ENCODE assay signal across 18 cellular contexts in the genomic region with DNA sequence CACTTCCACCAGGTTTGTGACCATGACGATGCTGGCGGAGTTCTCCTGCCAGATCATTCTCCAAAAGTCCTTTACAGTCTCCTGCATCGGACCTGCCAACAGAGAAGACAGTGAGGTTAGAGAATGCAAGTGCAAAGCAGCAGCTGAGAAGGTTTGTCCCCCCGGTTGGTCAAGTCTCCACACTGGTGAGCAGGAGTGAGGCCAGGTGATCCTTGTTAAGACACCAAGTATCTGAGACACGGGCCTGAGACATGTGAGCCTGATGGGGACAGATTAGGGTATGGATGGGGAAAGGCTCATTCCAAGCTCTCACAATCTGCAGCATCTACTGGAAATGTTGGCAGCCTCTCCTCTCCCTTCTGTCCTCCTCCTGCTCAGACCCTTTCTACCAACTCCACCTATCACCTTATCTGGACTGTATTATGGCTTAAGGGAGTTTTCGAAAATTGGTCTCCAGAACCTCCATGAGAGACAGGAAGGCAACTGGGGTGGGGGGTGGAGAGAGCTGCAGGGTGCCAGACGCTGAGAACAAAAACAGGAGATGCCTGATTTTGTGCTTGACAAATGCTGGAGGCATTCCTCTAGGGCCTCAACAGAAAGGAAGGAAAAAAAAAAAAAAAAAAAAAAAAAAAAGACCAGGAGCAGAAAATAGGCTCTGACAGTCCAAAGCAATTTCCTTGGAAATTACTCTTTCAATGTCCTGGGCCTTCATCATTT.
DNase-seq lines count a peak whose midpoint lies in the region; ATAC-seq, FAIRE-seq and TF ChIP-seq lines count a peak whose summit lies in the region.
"Had no signal": no experiment of that assay in that cellular context is flagged by ENCODE, and none has a peak within 500 bp of the region (broad histone marks: within the 10 kb centered on the region; RNA-seq: fewer than 3 reads in every experiment).

No MANE protein-coding gene starts in this region.

- POLR2A ChIA-PET in H1 (lab: Charles Lee; ENCODE audit: partially characterized antibody), result no interaction called here

- H3K36me3 ChIP-seq in H1 (ENCODE audit: control insufficient read depth in 2 of 4, insufficient read depth in 4 of 4, low read length in 3 of 4), result no peaks in the 10 kb centered on the region
- H3K36me3 ChIP-seq in mesendoderm (ENCODE audit: control insufficient read depth, insufficient read depth, low read length), result no peaks in the 10 kb centered on the region
- no peaks in the 10 kb centered on the region for H3K36me3 ChIP-seq in spleen
- H3K36me3 ChIP-seq in GM23338 (ENCODE audit: insufficient read depth), result no peaks in the 10 kb centered on the region; the same call in 1 of the 2 replicates
- H3K36me3 ChIP-seq in prostate gland, result no peaks in the 10 kb centered on the region
- H3K36me3 ChIP-seq: BLaER1, HAP-1 had no signal

- TF ChIP-seq CTCF in H1 (IDR thresholded peaks at IDR 0.05; ENCODE audit: control extremely low read depth in 1 of 3, insufficient read depth in 1 of 3, low read depth in 1 of 3, low read length in 3 of 3), result no peak
- TF ChIP-seq CTCF in spleen (IDR thresholded peaks at IDR 0.05 in 8 of 11, conservative IDR thresholded peaks at IDR 0.05 in 3 of 11), result no peak
- no peak for TF ChIP-seq CTCF in GM23338 (conservative IDR thresholded peaks at IDR 0.05; ENCODE audit: low read depth in 2 of 2)
- no peak for TF ChIP-seq CTCF in prostate gland (IDR thresholded peaks at IDR 0.05)

- H3K9me3 ChIP-seq in H1 (ENCODE audit: insufficient read depth in 2 of 2, low read depth in 1 of 2, low read length in 1 of 2) (no peaks in the 10 kb centered on the region), spleen (no peaks in the 10 kb centered on the region), prostate gland (no peaks in the 10 kb centered on the region)
- H3K9me3 ChIP-seq: A549, BLaER1, HAP-1 had no signal

- TF ChIP-seq RAD21 in H1 (IDR thresholded peaks at IDR 0.05 in 1 of 2, conservative IDR thresholded peaks at IDR 0.05 in 1 of 2; ENCODE audit: low read depth in 2 of 2, low read length in 2 of 2), result no peak

- H3K27ac Mint-ChIP-seq in GM23338, result no peak overlapping the region
- H3K27ac Mint-ChIP-seq: CD14-positive monocyte; CD4-positive, alpha-beta memory T cell had no signal

- no peaks in the 10 kb centered on the region for H3K4me1 Mint-ChIP-seq in GM23338
- H3K4me1 Mint-ChIP-seq: CD14-positive monocyte; CD4-positive, alpha-beta memory T cell had no signal

- H3K9ac ChIP-seq in H1 (replicated peaks in 1 of 4; ENCODE audit: extremely low read depth in 1 of 4, low read depth in 3 of 4, low read length in 3 of 4) (no peak overlapping the region), mesendoderm (ENCODE audit: low read length) (no peak overlapping the region)
- H3K9ac ChIP-seq: BLaER1 had no signal

- H3K4me2 ChIP-seq in H1 (ENCODE audit: insufficient read depth in 1 of 2, low read depth in 2 of 2, low read length in 2 of 2), result peak overlapping the region in 1 of 2 experiments; percentile 32; a peak in 2 of 4 replicates
- H3K4me2 ChIP-seq in mesendoderm (ENCODE audit: low read length), result no peak overlapping the region
- no peak overlapping the region for H3K4me2 ChIP-seq in GM23338
- H3K4me2 ChIP-seq: A549, BLaER1 had no signal

- no peaks in the 10 kb centered on the region for H3K79me2 ChIP-seq in H1 (ENCODE audit: control insufficient read depth in 1 of 2, insufficient read depth in 2 of 2, low read length in 2 of 2)
- H3K79me2 ChIP-seq in mesendoderm (ENCODE audit: control insufficient read depth, insufficient read depth, low read length), result no peaks in the 10 kb centered on the region
- no peaks in the 10 kb centered on the region for H3K79me2 ChIP-seq in GM23338 (replicated peaks; ENCODE audit: insufficient read depth)

- no peak overlapping the region for H3K14ac ChIP-seq in H1 (ENCODE audit: insufficient read length)

- ATAC-seq in Right ventricle myocardium inferior (no peak), GM23338 (no peak)
- ATAC-seq: A549 had no signal

- H2AK5ac ChIP-seq in H1 (ENCODE audit: low read depth, low read length), result no peak overlapping the region
- H2AK5ac ChIP-seq in mesendoderm (ENCODE audit: low read length), result peak overlapping the region; percentile 43

- H3K4me3 ChIP-seq in H1 (ENCODE audit: extremely low read depth in 1 of 4, insufficient read depth in 2 of 4, low read depth in 3 of 4, low read length in 4 of 4) (no peak overlapping the region), mesendoderm (ENCODE audit: low read length) (no peak overlapping the region), spleen (no peak overlapping the region), GM23338 (no peak overlapping the region), prostate gland (no peak overlapping the region)
- H3K4me3 ChIP-seq: A549, BLaER1, HAP-1 had no signal

- H2BK20ac ChIP-seq in H1 (ENCODE audit: low read length), result peak overlapping the region; percentile 80; the same call in 1 of the 2 replicates

- no peak overlapping the region for H4K5ac ChIP-seq in H1 (ENCODE audit: insufficient read length, low read depth, low read length)
- H4K5ac ChIP-seq in mesendoderm (ENCODE audit: low read length), result no peak overlapping the region

- no peaks in the 10 kb centered on the region for H4K20me1 ChIP-seq in H1 (replicated peaks in 1 of 2; ENCODE audit: control insufficient read depth in 1 of 2, insufficient read depth in 2 of 2, low read length in 2 of 2)
- H4K20me1 ChIP-seq in GM23338 (replicated peaks; ENCODE audit: insufficient read depth), result no peaks in the 10 kb centered on the region
- H4K20me1 ChIP-seq: BLaER1 had no signal

- no peaks in the 10 kb centered on the region for H3K23me2 ChIP-seq in H1 (ENCODE audit: low read depth, low read length)

- no peaks in the 10 kb centered on the region for H3F3A ChIP-seq in GM23338 (replicated peaks; ENCODE audit: low read depth)

- H3K56ac ChIP-seq in H1 (replicated peaks; ENCODE audit: insufficient read length, low read depth, low read length) (no peak overlapping the region), mesendoderm (ENCODE audit: low read length) (peak overlapping the region; percentile 25)

- no peak overlapping the region for H3K27ac ChIP-seq in H1 (ENCODE audit: low read depth, low read length)
- peak overlapping the region; percentile 41 for H3K27ac ChIP-seq in mesendoderm (ENCODE audit: low read depth, low read length)
- no peak overlapping the region for H3K27ac ChIP-seq in spleen
- no peak overlapping the region for H3K27ac ChIP-seq in GM23338 (ENCODE audit: low read depth)
- H3K27ac ChIP-seq in prostate gland, result no peak overlapping the region
- H3K27ac ChIP-seq: 22Rv1, A549, BLaER1 had no signal

- intact Hi-C loops in cardiac septum (cut with DNase I), result no loop called here
- intact Hi-C loops in Right ventricle myocardium inferior (cut with DNase I), result no loop called here
- intact Hi-C loops in spleen (cut with DNase I; ENCODE audit: low total_unique reads), result no loop called here
- intact Hi-C loops in prostate gland (cut with DNase I), result no loop called here

- peak overlapping the region; percentile 38; the same call in 1 of the 2 replicates for H2BK5ac ChIP-seq in H1 (ENCODE audit: low read depth, low read length)
- peak overlapping the region; percentile 5 for H2BK5ac ChIP-seq in mesendoderm (ENCODE audit: low read length)

- H3K23ac ChIP-seq in H1 (ENCODE audit: insufficient read length), result no peak overlapping the region
- no peak overlapping the region for H3K23ac ChIP-seq in mesendoderm (ENCODE audit: low read length)

- H3K27me3 ChIP-seq in H1 (replicated peaks in 1 of 4; ENCODE audit: control insufficient read depth in 3 of 4, extremely low read depth in 1 of 4, insufficient read depth in 3 of 4, low read length in 3 of 4), result no peaks in the 10 kb centered on the region
- no peaks in the 10 kb centered on the region for H3K27me3 ChIP-seq in mesendoderm (ENCODE audit: insufficient read depth, low read length, poor library complexity)
- H3K27me3 ChIP-seq in spleen (replicated peaks in 1 of 7), result no peaks in the 10 kb centered on the region
- no peaks in the 10 kb centered on the region for H3K27me3 ChIP-seq in GM23338 (ENCODE audit: insufficient read depth)
- no peaks in the 10 kb centered on the region for H3K27me3 ChIP-seq in prostate gland (replicated peaks; ENCODE audit: insufficient read depth)
- H3K27me3 ChIP-seq: BLaER1 had no signal

- peaks cover 2% of the 10 kb centered on the region for H3K27me3 Mint-ChIP-seq in GM23338 (ENCODE audit: insufficient read depth, low read depth, poor library complexity)

- no peak overlapping the region for H4K8ac ChIP-seq in H1 (ENCODE audit: extremely low read depth, insufficient read depth, low read length)
- no peak overlapping the region for H4K8ac ChIP-seq in mesendoderm (ENCODE audit: low read depth, low read length)

- no peaks in the 10 kb centered on the region for H3K79me1 ChIP-seq in H1 (ENCODE audit: low read depth, low read length)
- H3K79me1 ChIP-seq in mesendoderm (ENCODE audit: low read length), result no peaks in the 10 kb centered on the region

- H3K36me3 Mint-ChIP-seq in GM23338 (ENCODE audit: low read depth), result peaks cover 38% of the 10 kb centered on the region
- H3K36me3 Mint-ChIP-seq: CD14-positive monocyte; CD4-positive, alpha-beta memory T cell had no signal

- no peak overlapping the region for H2BK15ac ChIP-seq in H1 (ENCODE audit: low read length)
- H2BK15ac ChIP-seq in mesendoderm (replicated peaks; ENCODE audit: low read depth), result no peak overlapping the region

- H2BK120ac ChIP-seq in H1 (replicated peaks; ENCODE audit: low read depth, low read length) (no peak overlapping the region), mesendoderm (ENCODE audit: low read depth, low read length) (no peak overlapping the region)

- 79% methylated on average over 7 of the region's 7 CpGs; no CpG with 5 or more reads in 1 of the 2 experiments for WGBS in H1 (ENCODE audit: extremely low coverage in 1 of 2, insufficient coverage in 1 of 2, insufficient read length in 1 of 2, insufficient replicate concordance in 2 of 2, low coverage in 1 of 2, low lambda C conversion rate in 2 of 2, missing lambda C conversion rate in 1 of 2), 2 experiments
- no CpG with 5 or more reads among the region's 7 CpGs for WGBS in mesendoderm (ENCODE audit: extremely low coverage, insufficient coverage, low lambda C conversion rate)
- 61 to 71% (median 68%) methylated on average over 7 of the region's 7 CpGs for WGBS in spleen, 5 donors
- 62% methylated on average over 7 of the region's 7 CpGs for WGBS in prostate gland

- CTCF ChIA-PET in H1 (lab: Charles Lee; ENCODE audit: partially characterized antibody), result interaction anchor here (1.2 to 1.6 kb wide), 3 partner anchors 11 to 36 kb away, joined by 3 read pairs; no protein-coding TSS in a partner anchor

- H2BK12ac ChIP-seq in H1 (ENCODE audit: low read depth, low read length), result peak overlapping the region; percentile 64; the same call in 1 of the 2 replicates

- 0 out of 2 replicates have a peak overlapping the region, but pooled peaks have one; percentile 13 for H2AFZ ChIP-seq in H1 (ENCODE audit: low read length)
- H2AFZ ChIP-seq in GM23338, result no peak overlapping the region

- FAIRE-seq in H1 (lab: Jason Lieb, UNC), result no peak
- FAIRE-seq: A549 had no signal

- H3K4ac ChIP-seq in H1 (replicated peaks; ENCODE audit: insufficient read length, low read depth, low read length) (no peak overlapping the region), mesendoderm (ENCODE audit: low read depth, low read length) (no peak overlapping the region)

- H3K4me1 ChIP-seq in H1 (replicated peaks in 1 of 4; ENCODE audit: control insufficient read depth in 3 of 4, insufficient read depth in 4 of 4, low read length in 3 of 4) (peaks cover 0 to 3% (median 0%) of the 10 kb centered on the region in 4 experiments; a peak in 2 of 7 replicates), mesendoderm (ENCODE audit: control insufficient read depth, low read depth, low read length) (peaks cover 6% of the 10 kb centered on the region), spleen (no peaks in the 10 kb centered on the region), GM23338 (ENCODE audit: insufficient read depth) (no peaks in the 10 kb centered on the region), prostate gland (replicated peaks) (no peaks in the 10 kb centered on the region)
- H3K4me1 ChIP-seq: A549, HAP-1 had no signal

- H3K18ac ChIP-seq in H1 (ENCODE audit: extremely low read depth, low read length) (no peak overlapping the region), mesendoderm (ENCODE audit: low read length) (no peak overlapping the region)

- no peak for TF ChIP-seq POLR2A in H1 (IDR thresholded peaks at IDR 0.05; ENCODE audit: control extremely low read depth in 1 of 2, low read depth in 2 of 2, low read length in 2 of 2)
- no peak for TF ChIP-seq POLR2A in spleen (IDR thresholded peaks at IDR 0.05)
- TF ChIP-seq POLR2A in prostate gland (IDR thresholded peaks at IDR 0.05), result no peak

- no peaks in the 10 kb centered on the region for H3K9me2 ChIP-seq in GM23338 (ENCODE audit: insufficient read depth)

- no peak overlapping the region for H3K4me3 Mint-ChIP-seq in GM23338
- H3K4me3 Mint-ChIP-seq: CD14-positive monocyte; CD4-positive, alpha-beta memory T cell had no signal

- no peak overlapping the region for H4K91ac ChIP-seq in H1 (replicated peaks; ENCODE audit: insufficient read length, low read length)

- no peak for TF ChIP-seq EP300 in H1 (IDR thresholded peaks at IDR 0.05; ENCODE audit: borderline replicate concordance in 1 of 2, low read depth in 2 of 2, low read length in 2 of 2)

- DNase-seq in cardiac septum (ENCODE audit: low spot score), result peak; percentile 62
- no peak for DNase-seq in Right ventricle myocardium inferior (ENCODE audit: missing footprints)
- DNase-seq in H1 (ENCODE audit: low read depth in 1 of 2, low spot score in 2 of 2), result no peak
- peak; percentile 80 for DNase-seq in mesendoderm
- peak; percentile 23 for DNase-seq in spleen
- DNase-seq in GM23338 (ENCODE audit: low spot score), result no peak
- no peak for DNase-seq in hepatic stellate cell (ENCODE audit: low spot score)
- DNase-seq in prostate gland (ENCODE audit: low spot score), result no peak
- DNase-seq: CD4-positive, alpha-beta memory T cell; DMS153; DMS79; GF-D8; GOT3 had no signal

- peaks cover 96% of the 10 kb centered on the region for H3K9me3 Mint-ChIP-seq in GM23338

Comparison
In these comparisons a context has a peak if more than half of its experiments do, and no peak if none do; other contexts are left out.
1. DNase-seq: peak in cardiac septum (single experiment), mesendoderm (single experiment) and spleen (single experiment); none in Right ventricle myocardium inferior (single experiment), H1 (0 of 2), GM23338 (single experiment), hepatic stellate cell (single experiment) and prostate gland (single experiment).